10 cellular contexts compared by ENCODE assay signal in the genomic region with DNA sequence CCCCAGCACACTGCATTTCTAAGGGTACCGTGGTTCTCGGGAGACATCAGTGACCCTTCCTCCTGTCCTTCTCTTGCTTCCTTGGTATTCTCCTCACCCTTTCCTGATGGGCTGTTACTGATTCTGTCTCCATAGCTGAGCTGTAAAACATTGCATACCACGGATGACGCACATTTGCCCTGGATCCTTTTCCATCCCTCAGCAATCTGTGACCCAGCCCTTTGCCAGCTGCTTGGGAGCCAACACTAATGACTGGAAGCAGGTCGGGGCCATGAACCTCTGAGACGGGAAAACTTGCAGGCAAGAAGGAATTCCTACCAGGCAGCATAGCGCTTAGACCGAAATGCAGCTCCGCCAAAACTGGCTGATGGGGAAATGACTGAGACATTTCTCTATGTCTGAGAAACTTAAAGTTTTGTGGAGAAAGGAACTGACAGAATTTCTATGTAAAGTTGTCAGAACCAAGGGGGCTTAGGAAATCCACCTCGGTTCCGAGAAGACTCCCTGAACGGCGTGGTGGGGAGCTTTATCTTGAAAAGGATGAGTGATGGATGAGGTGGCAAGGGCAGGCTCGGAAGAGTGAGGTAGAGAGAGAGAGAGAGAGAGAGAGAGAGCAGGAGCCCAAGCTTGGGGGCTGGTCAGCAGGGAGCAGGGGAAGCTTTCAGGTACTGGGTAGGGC. TPM values are rescaled to one million over a fixed set of nuclear protein-coding genes. Genes with fewer than 3 reads are reported as not detected.
A peak's percentile ranks its signal among the peaks of the same experiment; 100 is the strongest.
DNase-seq lines count a peak whose midpoint lies in the region; ATAC-seq and TF ChIP-seq lines count a peak whose summit lies in the region.
"Had no signal": no experiment of that assay in that cellular context is flagged by ENCODE, and none has a peak within 500 bp of the region (broad histone marks: within the 10 kb centered on the region; RNA-seq: fewer than 3 reads in every experiment).

No MANE protein-coding gene starts in this region.

- H3K9me3 ChIP-seq in fibroblast of lung (ENCODE audit: control insufficient read depth, insufficient read depth, low read depth, low read length), result no peaks in the 10 kb centered on the region
- no peaks in the 10 kb centered on the region for H3K9me3 ChIP-seq in HAP-1

- DNase-seq in activated CD4-positive, alpha-beta T cell treated with anti-CD3 and anti-CD28 coated beads for 36 hours, result no peak
- DNase-seq in activated CD4-positive, alpha-beta T cell treated with anti-CD3 and anti-CD28 coated beads, Interleukin-2, amount 50 U/mL, for 48 hours, result no peak
- DNase-seq in fibroblast of lung (ENCODE audit: low read depth in 2 of 2) (peak; percentile 95 to 96), HAP-1 (ENCODE audit: low spot score in 2 of 2) (no peak)
- DNase-seq in stimulated activated effector memory CD8-positive, alpha-beta T cell treated with anti-CD3 and anti-CD28 coated beads, Interleukin-12 subunit alpha, Interleukin-12 subunit beta, amount 100 ng/mL, for 72 hours (ENCODE audit: low spot score in 2 of 2), result no peak
- no peak for DNase-seq in activated T-cell treated with anti-CD3 and anti-CD28 coated beads, Interleukin-2, amount 50 U/mL, for 4 hours
- DNase-seq: activated CD4-positive, alpha-beta T cell treated with anti-CD3 and anti-CD28 coated beads for 4 hours had no signal

- intact Hi-C loops in activated CD4-positive, alpha-beta T cell treated with anti-CD3 and anti-CD28 coated beads for 36 hours (cut with DNase I, micrococcal nuclease), result loop anchor here (2.0 to 5.0 kb wide), 8 partner anchors 21 to 1097 kb away; a partner anchor contains a TSS

- H3K4me3 ChIP-seq in fibroblast of lung (replicated peaks in 1 of 4; ENCODE audit: control extremely low read depth in 1 of 4, insufficient read depth in 1 of 4, low read depth in 3 of 4, low read length in 4 of 4), result no peak overlapping the region
- no peak overlapping the region for H3K4me3 ChIP-seq in HAP-1

- H3K27me3 ChIP-seq in fibroblast of lung (ENCODE audit: control insufficient read depth, insufficient read depth, low read length) (peaks cover 3% of the 10 kb centered on the region), HAP-1 (ENCODE audit: low read depth) (no peaks in the 10 kb centered on the region)

- POLR2A ChIA-PET in activated CD4-positive, alpha-beta T cell treated with anti-CD3 and anti-CD28 coated beads for 36 hours (lab: Charles Lee), result no interaction called here

- H3K4me1 ChIP-seq in fibroblast of lung (ENCODE audit: control insufficient read depth, extremely low read depth, insufficient read depth, low read length) (peaks cover 15% of the 10 kb centered on the region), HAP-1 (peaks cover 6% of the 10 kb centered on the region)

- peak overlapping the region; percentile 78 for H3K4me2 ChIP-seq in fibroblast of lung (ENCODE audit: extremely low read depth, insufficient read depth, low read length)

- peak overlapping the region; percentile 48 for H3K9ac ChIP-seq in fibroblast of lung (ENCODE audit: insufficient read depth, low read length)

- H3K79me2 ChIP-seq in fibroblast of lung (ENCODE audit: control insufficient read depth, insufficient read depth, low read length), result no peaks in the 10 kb centered on the region

- no peak for TF ChIP-seq CTCF in fibroblast of lung (conservative IDR thresholded peaks at IDR 0.05 in 1 of 2, IDR thresholded peaks at IDR 0.05 in 1 of 2; ENCODE audit: low read depth in 1 of 2, low read length in 2 of 2)

- H3K27ac Mint-ChIP-seq in activated CD4-positive, alpha-beta T cell treated with anti-CD3 and anti-CD28 coated beads for 36 hours, result peak overlapping the region; percentile 86
- peak overlapping the region; percentile 81 for H3K27ac Mint-ChIP-seq in stimulated activated effector memory CD8-positive, alpha-beta T cell treated with anti-CD3 and anti-CD28 coated beads, Interleukin-12 subunit alpha, Interleukin-12 subunit beta, amount 100 ng/mL, for 72 hours
- H3K27ac Mint-ChIP-seq: B cell had no signal

- CTCF ChIA-PET in activated CD4-positive, alpha-beta T cell treated with anti-CD3 and anti-CD28 coated beads for 36 hours (lab: Charles Lee), result interaction anchor here (0.6 to 2.2 kb wide), 3 partner anchors 18 to 82 kb away, joined by 3 to 6 read pairs (median 3); a partner anchor contains a TSS

- H3K4me1 Mint-ChIP-seq in activated CD4-positive, alpha-beta T cell treated with anti-CD3 and anti-CD28 coated beads for 36 hours, result peaks cover 28% of the 10 kb centered on the region
- peaks cover 32% of the 10 kb centered on the region for H3K4me1 Mint-ChIP-seq in stimulated activated effector memory CD8-positive, alpha-beta T cell treated with anti-CD3 and anti-CD28 coated beads, Interleukin-12 subunit alpha, Interleukin-12 subunit beta, amount 100 ng/mL, for 72 hours
- peaks cover 28% of the 10 kb centered on the region for H3K4me1 Mint-ChIP-seq in activated T-cell treated with anti-CD3 and anti-CD28 coated beads, Interleukin-2, amount 50 U/mL, for 4 hours (ENCODE audit: low read depth)

- H3K4me3 Mint-ChIP-seq in activated CD4-positive, alpha-beta T cell treated with anti-CD3 and anti-CD28 coated beads for 36 hours, result peak overlapping the region; percentile 32
- H3K4me3 Mint-ChIP-seq in stimulated activated effector memory CD8-positive, alpha-beta T cell treated with anti-CD3 and anti-CD28 coated beads, Interleukin-12 subunit alpha, Interleukin-12 subunit beta, amount 100 ng/mL, for 72 hours, result peak overlapping the region; percentile 64
- no peak overlapping the region for H3K4me3 Mint-ChIP-seq in activated T-cell treated with anti-CD3 and anti-CD28 coated beads, Interleukin-2, amount 50 U/mL, for 4 hours

- in situ Hi-C loops in HAP-1 (cut with MboI; ENCODE audit: low sequenced_read_pairs), result no loop called here

- H4K20me1 ChIP-seq in fibroblast of lung (ENCODE audit: control insufficient read depth, extremely low read depth, insufficient read depth, low read length), result no peaks in the 10 kb centered on the region

- no peaks in the 10 kb centered on the region for H3K36me3 Mint-ChIP-seq in activated CD4-positive, alpha-beta T cell treated with anti-CD3 and anti-CD28 coated beads for 36 hours (ENCODE audit: low read depth)
- H3K36me3 Mint-ChIP-seq in stimulated activated effector memory CD8-positive, alpha-beta T cell treated with anti-CD3 and anti-CD28 coated beads, Interleukin-12 subunit alpha, Interleukin-12 subunit beta, amount 100 ng/mL, for 72 hours, result no peaks in the 10 kb centered on the region
- H3K36me3 Mint-ChIP-seq in activated T-cell treated with anti-CD3 and anti-CD28 coated beads, Interleukin-2, amount 50 U/mL, for 4 hours (ENCODE audit: insufficient read depth), result no peaks in the 10 kb centered on the region

- ATAC-seq in activated CD4-positive, alpha-beta T cell treated with anti-CD3 and anti-CD28 coated beads for 36 hours, result no peak
- ATAC-seq in SK-N-SH treated with all-trans-retinoic acid at 6 μM for 48 hours (peak; percentile 52), HG03565 (IDR thresholded peaks at IDR 0.05; ENCODE audit: unreplicated experiment) (no peak)
- no peak for ATAC-seq in stimulated activated effector memory CD8-positive, alpha-beta T cell treated with anti-CD3 and anti-CD28 coated beads, Interleukin-12 subunit alpha, Interleukin-12 subunit beta, amount 100 ng/mL, for 72 hours
- no peak for ATAC-seq in activated T-cell treated with anti-CD3 and anti-CD28 coated beads, Interleukin-2, amount 50 U/mL, for 4 hours

- H3K36me3 ChIP-seq in fibroblast of lung (ENCODE audit: control insufficient read depth, insufficient read depth, low read length), result no peaks in the 10 kb centered on the region
- no peaks in the 10 kb centered on the region for H3K36me3 ChIP-seq in HAP-1 (replicated peaks)

- peaks cover 37% of the 10 kb centered on the region for H3K27me3 Mint-ChIP-seq in activated CD4-positive, alpha-beta T cell treated with anti-CD3 and anti-CD28 coated beads for 36 hours
- peaks cover 18% of the 10 kb centered on the region for H3K27me3 Mint-ChIP-seq in activated T-cell treated with anti-CD3 and anti-CD28 coated beads, Interleukin-2, amount 50 U/mL, for 4 hours (ENCODE audit: low read depth)

- H3K9me3 Mint-ChIP-seq in activated CD4-positive, alpha-beta T cell treated with anti-CD3 and anti-CD28 coated beads for 36 hours (ENCODE audit: low read depth), result peaks cover 3% of the 10 kb centered on the region
- H3K9me3 Mint-ChIP-seq in stimulated activated effector memory CD8-positive, alpha-beta T cell treated with anti-CD3 and anti-CD28 coated beads, Interleukin-12 subunit alpha, Interleukin-12 subunit beta, amount 100 ng/mL, for 72 hours, result no peaks in the 10 kb centered on the region
- peaks cover 7% of the 10 kb centered on the region for H3K9me3 Mint-ChIP-seq in activated T-cell treated with anti-CD3 and anti-CD28 coated beads, Interleukin-2, amount 50 U/mL, for 4 hours

- peak overlapping the region; percentile 42 for H2AFZ ChIP-seq in fibroblast of lung (ENCODE audit: low read length)

- peak overlapping the region; percentile 86 for H3K27ac ChIP-seq in fibroblast of lung (ENCODE audit: insufficient read depth, low read length)

TF ChIP-seq in SK-N-SH treated with all-trans-retinoic acid at 6 μM for 48 hours, 23 proteins besides CTCF, POLR2A, EP300 and RAD21 (continues in another document):
- TF ChIP-seq ZC3H10 (CRISPR knock-in tag; IDR thresholded peaks at IDR 0.05) (no peak), ISL1 (CRISPR knock-in tag; IDR thresholded peaks at IDR 0.05) (no peak), OSR1 (CRISPR knock-in tag; IDR thresholded peaks at IDR 0.05) (no peak), PPARA (CRISPR knock-in tag; IDR thresholded peaks at IDR 0.05; ENCODE audit: borderline replicate concordance) (no peak)

RNA-seq across cellular contexts. Expression of a gene that starts 19.2 kb away (rescaled TPM):
- under 1 TPM in 1 of 2 experiments, not detected in 1; 0.09 TPM for total RNA-seq in activated CD4-positive, alpha-beta T cell treated with anti-CD3 and anti-CD28 coated beads for 36 hours
- 3.8 and 5.1 TPM in 2 replicates for total RNA-seq in fibroblast of lung
- 3.4 and 5.2 TPM in 2 replicates for polyA plus RNA-seq in fibroblast of lung
- 4.4 and 5.9 TPM in 2 replicates for polyA plus RNA-seq in fibroblast of lung (2012)
- polyA minus RNA-seq in fibroblast of lung (ENCODE audit: low replicate concordance), result 9.3 and 12.1 TPM in 2 replicates
- under 1 TPM; 0.42 to 0.73 (median 0.61) TPM for total RNA-seq in activated T-cell treated with anti-CD3 and anti-CD28 coated beads, Interleukin-2, amount 50 U/mL, for 4 hours
- total RNA-seq: B cell had no signal

RNA-seq across cellular contexts. Expression of a gene that starts 50.5 kb away (rescaled TPM):
- 10 to 100 TPM; 22.2 to 23.2 TPM for total RNA-seq in activated CD4-positive, alpha-beta T cell treated with anti-CD3 and anti-CD28 coated beads for 36 hours
- 24.4 and 34.2 TPM in 2 replicates for total RNA-seq in fibroblast of lung
- 12.5 and 17.5 TPM in 2 replicates for polyA plus RNA-seq in fibroblast of lung
- polyA plus RNA-seq in fibroblast of lung (2012), result 22.5 and 34.9 TPM in 2 replicates
- 7.3 and 21.7 TPM in 2 replicates for polyA minus RNA-seq in fibroblast of lung (ENCODE audit: low replicate concordance)
- total RNA-seq in activated T-cell treated with anti-CD3 and anti-CD28 coated beads, Interleukin-2, amount 50 U/mL, for 4 hours, result 10 to 100 TPM; 26.0 to 31.6 (median 27.8) TPM

RNA-seq across cellular contexts. Expression of a gene that starts 50.9 kb away (rescaled TPM):
- total RNA-seq in activated CD4-positive, alpha-beta T cell treated with anti-CD3 and anti-CD28 coated beads for 36 hours, result 1 to 10 TPM; 1.7 to 1.8 TPM
- 40.8 and 54.3 TPM in 2 replicates for total RNA-seq in fibroblast of lung
- 133 and 137 TPM in 2 replicates for polyA plus RNA-seq in fibroblast of lung
- polyA plus RNA-seq in fibroblast of lung (2012), result 177 and 188 TPM in 2 replicates
- 114 and 139 TPM in 2 replicates for polyA minus RNA-seq in fibroblast of lung (ENCODE audit: low replicate concordance)
- 1 to 10 TPM; 5.4 to 7.7 (median 7.1) TPM for total RNA-seq in activated T-cell treated with anti-CD3 and anti-CD28 coated beads, Interleukin-2, amount 50 U/mL, for 4 hours

Comparison
In these comparisons a context has a peak if more than half of its experiments do, and no peak if none do; other contexts are left out.
1. DNase-seq: peak in fibroblast of lung (2 of 2); none in activated CD4-positive, alpha-beta T cell treated with anti-CD3 and anti-CD28 coated beads for 36 hours (single experiment), activated CD4-positive, alpha-beta T cell treated with anti-CD3 and anti-CD28 coated beads, Interleukin-2, amount 50 U/mL, for 48 hours (0 of 2), stimulated activated effector memory CD8-positive, alpha-beta T cell treated with anti-CD3 and anti-CD28 coated beads, Interleukin-12 subunit alpha, Interleukin-12 subunit beta, amount 100 ng/mL, for 72 hours (0 of 2), HAP-1 (0 of 2) and activated T-cell treated with anti-CD3 and anti-CD28 coated beads, Interleukin-2, amount 50 U/mL, for 4 hours (single experiment).